ENCODE assay signal across 8 cellular contexts in genomic region chr1:202135221-202135721, GRCh38. TPM values are rescaled to one million over a fixed set of nuclear protein-coding genes. Genes with fewer than 3 reads are reported as not detected.
DNase-seq lines count a peak whose midpoint lies in the region; TF ChIP-seq lines count a peak whose summit lies in the region.

No MANE protein-coding gene starts in this region.

- H3K27ac ChIP-seq in A673 (ENCODE audit: low read depth, low read length, poor library complexity, severe bottlenecking) = no peak overlapping the region
- H3K27ac ChIP-seq in OCI-LY7 (ENCODE audit: low read depth, low read length, poor library complexity, severe bottlenecking) = no peak overlapping the region
- H3K27ac ChIP-seq in neural cell (ENCODE audit: low read length) = no peak overlapping the region

- peaks cover 20% of the 10 kb centered on the region for H3K36me3 ChIP-seq in A673 (ENCODE audit: insufficient read depth, low read length, poor library complexity, severe bottlenecking)
- peaks cover 57% of the 10 kb centered on the region for H3K36me3 ChIP-seq in OCI-LY7 (ENCODE audit: insufficient read depth, low read length)
- no peaks in the 10 kb centered on the region for H3K36me3 ChIP-seq in neural cell (ENCODE audit: insufficient read depth, low read length)

- DNase-seq in A673 (ENCODE audit: low spot score) (peak; percentile 79), GM13976 (ENCODE audit: low spot score) (peak; percentile 90), OCI-LY7 (ENCODE audit: low spot score) (peak; percentile 73), activated T-helper 1 cell treated with Interleukin-2 at 50 U/mL for 16 hours (ENCODE audit: low read depth) (peak; percentile 21), fibroblast of pulmonary artery (ENCODE audit: low read depth) (peak; percentile 70), mesenteric fat pad (ENCODE audit: low spot score) (no peak)
- peak; percentile 53 for DNase-seq in Jurkat, Clone E6-1 (ENCODE audit: low read depth, low spot score)

- peak; percentile 90 for TF ChIP-seq CTCF in A673 (conservative IDR thresholded peaks at IDR 0.05; ENCODE audit: low read depth, low read length)
- TF ChIP-seq CTCF in GM13976 (IDR thresholded peaks at IDR 0.05; ENCODE audit: borderline replicate concordance, control extremely low read depth, extremely low read depth, insufficient read depth, missing control alignments) = peak; percentile 92
- TF ChIP-seq CTCF in OCI-LY7 (conservative IDR thresholded peaks at IDR 0.05; ENCODE audit: low read length) = peak; percentile 88
- TF ChIP-seq CTCF in fibroblast of pulmonary artery (IDR thresholded peaks at IDR 0.05; ENCODE audit: low read length, missing control alignments) = peak; percentile 84
- peak; percentile 84 for TF ChIP-seq CTCF in neural cell (IDR thresholded peaks at IDR 0.05; ENCODE audit: poor library complexity, severe bottlenecking)

- BruUV-seq in A673 (replicated peaks; lab: Mats Ljungman, UMichigan) = no TSS peak
- no TSS peak for BruUV-seq in OCI-LY7 (replicated peaks; lab: Mats Ljungman, UMichigan)

- in situ Hi-C loops in GM13976 (cut with MboI; ENCODE audit: low sequenced_read_pairs, unreplicated experiment) = no loop called here

- no peaks in the 10 kb centered on the region for H3F3A ChIP-seq in neural cell (ENCODE audit: insufficient read depth, low read length, poor library complexity, severe bottlenecking)

- peak; percentile 84 for TF ChIP-seq RAD21 in neural cell (conservative IDR thresholded peaks at IDR 0.05)

- POLR2A ChIA-PET in A673 (lab: Charles Lee; ENCODE audit: low non-redundant PET) = no interaction called here
- POLR2A ChIA-PET in OCI-LY7 (lab: Charles Lee) = interaction anchor here (0.8 to 1.1 kb wide), 2 partner anchors 9 to 25 kb away, joined by 4 read pairs; partner anchors contain the start of genes ARL8A and PTPN7

- H3K79me2 ChIP-seq in OCI-LY7 (ENCODE audit: insufficient read depth, low read depth, low read length) = peaks cover 7% of the 10 kb centered on the region; the same call in 1 of the 2 replicates
- H3K79me2 ChIP-seq in neural cell (replicated peaks; ENCODE audit: insufficient read depth, low read length) = peaks cover under 1% of the 10 kb centered on the region

- intact Hi-C loops in A673 (cut with micrococcal nuclease; ENCODE audit: unreplicated experiment) = loop anchor here (1.0 to 10.0 kb wide), 3 partner anchors 126 to 600 kb away; partner anchors contain the start of gene NAV1
- intact Hi-C loops in OCI-LY7 (cut with micrococcal nuclease; ENCODE audit: unreplicated experiment) = loop anchor here (1.0 kb wide), 1 partner anchor 126 kb away; no protein-coding TSS in a partner anchor

- no peaks in the 10 kb centered on the region for H3K4me1 ChIP-seq in A673 (ENCODE audit: insufficient read depth, low read length, poor library complexity, severe bottlenecking)
- H3K4me1 ChIP-seq in OCI-LY7 (ENCODE audit: insufficient read depth, low read length, poor library complexity, severe bottlenecking) = no peaks in the 10 kb centered on the region

- H3K27me3 ChIP-seq in A673 (replicated peaks; ENCODE audit: insufficient read depth, low read depth, low read length, poor library complexity) (no peaks in the 10 kb centered on the region), neural cell (ENCODE audit: insufficient read depth, low read depth, low read length) (no peaks in the 10 kb centered on the region)

- H4K20me1 ChIP-seq in OCI-LY7 (ENCODE audit: insufficient read depth, low read length) (0 out of 2 replicates have a peak, but pooled peaks cover 5% of the 10 kb centered on the region), neural cell (ENCODE audit: insufficient read depth) (no peaks in the 10 kb centered on the region)

- no peak overlapping the region for H3K4me3 ChIP-seq in A673 (ENCODE audit: low read depth, low read length, poor library complexity, severe bottlenecking)
- no peak overlapping the region for H3K4me3 ChIP-seq in Jurkat, Clone E6-1 (ENCODE audit: low read length)
- no peak overlapping the region for H3K4me3 ChIP-seq in OCI-LY7 (ENCODE audit: low read depth, low read length, poor library complexity, severe bottlenecking)
- no peak overlapping the region for H3K4me3 ChIP-seq in fibroblast of pulmonary artery (replicated peaks; ENCODE audit: low read depth, low read length)
- no peak overlapping the region for H3K4me3 ChIP-seq in neural cell (ENCODE audit: low read length)

- H3K9me3 ChIP-seq in A673 (ENCODE audit: low read depth, low read length, poor library complexity, severe bottlenecking) (no peaks in the 10 kb centered on the region), OCI-LY7 (ENCODE audit: low read length) (no peaks in the 10 kb centered on the region), neural cell (ENCODE audit: low read length) (no peaks in the 10 kb centered on the region)

- H3K4me2 ChIP-seq in OCI-LY7 (ENCODE audit: low read length) = no peak overlapping the region
- no peak overlapping the region for H3K4me2 ChIP-seq in neural cell (ENCODE audit: low read length)

- H2AFZ ChIP-seq in OCI-LY7 (ENCODE audit: low read length) = no peak overlapping the region
- H2AFZ ChIP-seq in neural cell (ENCODE audit: low read depth, low read length) = no peak overlapping the region

- no peak overlapping the region for H3K9ac ChIP-seq in neural cell (ENCODE audit: low read length)

- H3K9me2 ChIP-seq in OCI-LY7 (ENCODE audit: insufficient read depth, low read length) (no peaks in the 10 kb centered on the region), neural cell (ENCODE audit: insufficient read depth, low read length) (no peaks in the 10 kb centered on the region)

- CTCF ChIA-PET in A673 (lab: Charles Lee) (interaction anchor here (0.7 to 2.4 kb wide), 4 partner anchors 19 to 136 kb away, joined by 3 to 7 read pairs (median 3); partner anchors contain the start of gene ELF3), OCI-LY7 (lab: Charles Lee; ENCODE audit: unreplicated experiment) (interaction anchor here (0.5 to 0.8 kb wide), 2 partner anchors 22 to 41 kb away, joined by 3 to 4 read pairs; no protein-coding TSS in a partner anchor)

- TF ChIP-seq EP300 in neural cell (conservative IDR thresholded peaks at IDR 0.05; ENCODE audit: poor library complexity, severe bottlenecking) = no peak

TF ChIP-seq in neural cell, 6 proteins besides CTCF, POLR2A, EP300 and RAD21:
- TF ChIP-seq EZH2 (IDR thresholded peaks at IDR 0.05; ENCODE audit: borderline replicate concordance, insufficient read depth, low read length, poor library complexity, severe bottlenecking) (no peak), SMC3 (conservative IDR thresholded peaks at IDR 0.05; ENCODE audit: poor library complexity) (peak; percentile 84)

RNA-seq across cellular contexts. Expression of gene ARL8A, which starts 9.3 kb away (rescaled TPM):
- 41.9 and 48.3 TPM in 2 replicates for total RNA-seq in A673 (2021)
- polyA plus RNA-seq in Jurkat, Clone E6-1 (2012; ENCODE audit: insufficient read depth, insufficient read length) = 33.1 TPM
- 25.1 and 25.7 TPM in 2 replicates for total RNA-seq in OCI-LY7 (2014; rRNA removed; shearing (Covaris generic))
- total RNA-seq in OCI-LY7 (2022) = 44.6 and 46.1 TPM in 2 replicates
- 82.9 and 89.4 TPM in 2 replicates for polyA plus RNA-seq in neural cell
- polyA minus RNA-seq in neural cell = 70.4 and 73.5 TPM in 2 replicates
- 106 TPM for total RNA-seq in mesenteric fat pad

RNA-seq across cellular contexts. Expression of gene GPR37L1, which starts 12.6 kb away (rescaled TPM):
- total RNA-seq in A673 (2021) (not detected in 2 replicates), OCI-LY7 (2022) (not detected in 2 replicates), mesenteric fat pad (not detected)
- not detected for polyA plus RNA-seq in Jurkat, Clone E6-1 (2012; ENCODE audit: insufficient read depth, insufficient read length)
- total RNA-seq in OCI-LY7 (2014; rRNA removed; shearing (Covaris generic)) = 0.03 TPM in 1 of 2 replicates, not detected in the other
- polyA plus RNA-seq in neural cell = not detected in 2 replicates
- not detected in 2 replicates for polyA minus RNA-seq in neural cell

RNA-seq across cellular contexts. Expression of gene PTPN7, which starts 25.1 kb away (rescaled TPM):
- total RNA-seq in A673 (2021) (0.72 and 2.2 TPM in 2 replicates), OCI-LY7 (2022) (79.1 and 83.1 TPM in 2 replicates), mesenteric fat pad (3.0 TPM)
- polyA plus RNA-seq in Jurkat, Clone E6-1 (2012; ENCODE audit: insufficient read depth, insufficient read length) = 232 TPM
- 54.2 and 67.5 TPM in 2 replicates for total RNA-seq in OCI-LY7 (2014; rRNA removed; shearing (Covaris generic))
- 2.1 TPM in 1 of 2 replicates, not detected in the other for polyA plus RNA-seq in neural cell
- not detected in 2 replicates for polyA minus RNA-seq in neural cell

RNA-seq across cellular contexts. Expression of gene LGR6, which starts 58.3 kb away (rescaled TPM):
- total RNA-seq in A673 (2021) = not detected in 2 replicates
- polyA plus RNA-seq in Jurkat, Clone E6-1 (2012; ENCODE audit: insufficient read depth, insufficient read length) = 0.50 TPM
- total RNA-seq in OCI-LY7 (2014; rRNA removed; shearing (Covaris generic)) = not detected in 2 replicates
- total RNA-seq in OCI-LY7 (2022) = not detected in 2 replicates
- not detected in 2 replicates for polyA plus RNA-seq in neural cell
- polyA minus RNA-seq in neural cell = not detected in 2 replicates
- 0.35 TPM for total RNA-seq in mesenteric fat pad

Comparison
In these comparisons a context has a peak if more than half of its experiments do, and no peak if none do; other contexts are left out.
1. RNA of gene PTPN7, which starts 25.1 kb away (total RNA-seq): 54.2 to 83.1 TPM in OCI-LY7; 3.0 TPM in mesenteric fat pad (single experiment) and 0.72 to 2.2 TPM in A673; every median in the first group is over 10 times any median in the second.
2. Peak in every context shown above with its lines, with median percentiles within 50 percentile points of each other: CTCF ChIP-seq.